Comparison of ENCODE assay signal across 13 cellular contexts in the genomic region with DNA sequence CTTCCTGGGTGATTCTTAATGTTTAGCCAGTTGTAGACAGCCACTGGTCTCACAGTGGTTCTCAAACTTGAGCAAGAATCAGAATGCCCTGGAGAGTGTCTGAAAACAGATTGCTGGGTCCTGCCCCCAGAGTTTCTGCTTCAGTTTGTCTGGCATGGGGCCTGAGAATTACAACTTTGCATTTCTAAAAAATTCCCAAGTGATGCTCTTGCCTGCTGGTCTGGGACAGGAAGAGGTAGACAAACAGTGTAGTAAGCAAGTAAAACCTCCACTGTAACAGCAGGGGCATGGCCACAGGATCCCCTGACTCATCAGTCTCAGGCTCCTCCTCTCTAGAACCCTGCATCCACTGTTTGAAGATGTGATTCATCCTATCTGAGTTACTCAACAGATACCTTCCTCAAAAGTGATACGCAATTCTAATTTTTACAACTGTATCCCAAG. TPM values are rescaled to one million over a fixed set of nuclear protein-coding genes. Genes with fewer than 3 reads are reported as not detected.
DNase-seq lines count a peak whose midpoint lies in the region; ATAC-seq and TF ChIP-seq lines count a peak whose summit lies in the region.
"Had no signal": no experiment of that assay in that cellular context is flagged by ENCODE, and none has a peak within 500 bp of the region (broad histone marks: within the 10 kb centered on the region; RNA-seq: fewer than 3 reads in every experiment).

No MANE protein-coding gene starts in this region.

- H3K9me2 ChIP-seq in HCT116 (ENCODE audit: insufficient read depth), result no peaks in the 10 kb centered on the region

- DNase-seq in AG04450 (ENCODE audit: low read depth, low spot score) (peak; percentile 91), HCT116 (ENCODE audit: low read depth, low spot score) (peak; percentile 27), T-helper 17 cell (no peak), iris pigment epithelial cell (ENCODE audit: low read depth) (peak; percentile 99), COLO668 (lab: John Stamatoyannopoulos, UW; ENCODE audit: unreplicated experiment) (no peak), cortex of kidney (lab: John Stamatoyannopoulos, UW) (no peak), cardiac septum (ENCODE audit: low spot score) (no peak)
- DNase-seq: activated CD4-positive, alpha-beta T cell treated with anti-CD3 and anti-CD28 coated beads, Interleukin-2, amount 10 ng/mL, durations not matched to agents 7 days and 5 days had no signal

- no peaks in the 10 kb centered on the region for H3K36me3 Mint-ChIP-seq in T-helper 17 cell (ENCODE audit: low read depth)

- CTCF ChIA-PET in AG04450 (lab: Charles Lee), result interaction anchor here (1.4 to 2.9 kb wide), 3 partner anchors 10 to 40 kb away, joined by 6 to 19 read pairs (median 8); no protein-coding TSS in a partner anchor
- CTCF ChIA-PET in HCT116 (lab: Charles Lee), result no interaction called here

- no peak overlapping the region for H3K27ac Mint-ChIP-seq in T-helper 17 cell
- H3K27ac Mint-ChIP-seq: activated CD4-positive, alpha-beta T cell treated with anti-CD3 and anti-CD28 coated beads, Interleukin-2, amount 10 ng/mL, durations not matched to agents 7 days and 5 days had no signal

- peaks cover 27 to 48% of the 10 kb centered on the region in 2 experiments for H3K4me1 ChIP-seq in HCT116 (ENCODE audit: control insufficient read depth in 1 of 2, insufficient read depth in 2 of 2, low read length in 2 of 2)

- peak overlapping the region; percentile 54 for H3K27ac ChIP-seq in AG04450 (ENCODE audit: low read depth, low read length)
- no peak overlapping the region for H3K27ac ChIP-seq in HCT116 (ENCODE audit: low read depth, low read length)

- no peak for TF ChIP-seq RAD21 in HCT116 (IDR thresholded peaks at IDR 0.05; ENCODE audit: low read depth)

- no peaks in the 10 kb centered on the region for H3K79me2 ChIP-seq in HCT116 (ENCODE audit: insufficient read depth, low read length)

- no peak overlapping the region for H2AFZ ChIP-seq in HCT116 (ENCODE audit: low read depth, low read length, poor library complexity, severe bottlenecking)

- H3K9ac ChIP-seq in HCT116 (ENCODE audit: low read length), result 0 out of 2 replicates have a peak overlapping the region, but pooled peaks have one; percentile 6

- RAD21 ChIA-PET in HCT116 (lab: Charles Lee; ENCODE audit: low non-redundant PET in 1 of 2, low total read pairs in 2 of 2, uncharacterized antibody in 2 of 2, unreplicated experiment in 2 of 2), result no interaction called here

- peaks cover 2 to 3% of the 10 kb centered on the region in 2 experiments; a peak in 1 of 4 replicates for H3K36me3 ChIP-seq in HCT116 (ENCODE audit: control insufficient read depth in 1 of 2, insufficient read depth in 2 of 2, low read length in 2 of 2)

- intact Hi-C loops in HCT116 (cut with micrococcal nuclease) (no loop called here), cardiac septum (cut with DNase I) (no loop called here)

- TF ChIP-seq POLR2A in HCT116 (IDR thresholded peaks at IDR 0.05; ENCODE audit: borderline replicate concordance, extremely low read depth, insufficient read depth, insufficient read length), result no peak

- peak overlapping the region; percentile 50 for H3K4me2 ChIP-seq in HCT116 (ENCODE audit: low read length)

- H3K4me3 ChIP-seq in AG04450 (ENCODE audit: low read depth, low read length) (no peak overlapping the region), HCT116 (replicated peaks in 1 of 2; ENCODE audit: low read depth in 1 of 2, low read length in 2 of 2) (no peak overlapping the region)

- no peaks in the 10 kb centered on the region for H3K27me3 ChIP-seq in AG04450 (ENCODE audit: control insufficient read depth, insufficient read depth, low read length)
- no peaks in the 10 kb centered on the region for H3K27me3 ChIP-seq in HCT116 (ENCODE audit: insufficient read depth, low read length)

- H3K4me1 Mint-ChIP-seq in T-helper 17 cell, result peaks cover 7% of the 10 kb centered on the region

- BruUV-seq in HCT116 (replicated peaks; lab: Mats Ljungman, UMichigan), result no TSS peak

- POLR2A ChIA-PET in AG04450 (lab: Yijun Ruan, JAX) (no interaction called here), HCT116 (lab: Charles Lee) (no interaction called here)

- peaks cover 68% of the 10 kb centered on the region for H3K27me3 Mint-ChIP-seq in T-helper 17 cell

- H3K4me3 Mint-ChIP-seq in T-helper 17 cell, result no peak overlapping the region
- H3K4me3 Mint-ChIP-seq: activated CD4-positive, alpha-beta T cell treated with anti-CD3 and anti-CD28 coated beads, Interleukin-2, amount 10 ng/mL, durations not matched to agents 7 days and 5 days had no signal

- ATAC-seq in HCT116 (peak; percentile 79), T-helper 17 cell (peak; percentile 51), HG03139 (IDR thresholded peaks at IDR 0.05; ENCODE audit: unreplicated experiment) (no peak)

- TF ChIP-seq CTCF in AG04450 (IDR thresholded peaks at IDR 0.05; ENCODE audit: low read depth, low read length), result no peak
- TF ChIP-seq CTCF in HCT116 (IDR thresholded peaks at IDR 0.05 in 2 of 3, conservative IDR thresholded peaks at IDR 0.05 in 1 of 3; ENCODE audit: borderline replicate concordance in 1 of 3, insufficient read depth in 1 of 3, low read depth in 2 of 3, low read length in 2 of 3), result no peak

- H3K9me3 ChIP-seq in AG04450 (ENCODE audit: control insufficient read depth, insufficient read depth, low read length), result no peaks in the 10 kb centered on the region
- no peaks in the 10 kb centered on the region for H3K9me3 ChIP-seq in HCT116 (ENCODE audit: control insufficient read depth in 1 of 2, insufficient read depth in 1 of 2, low read depth in 1 of 2, low read length in 2 of 2)
- no peaks in the 10 kb centered on the region for H3K9me3 ChIP-seq in T-helper 17 cell (ENCODE audit: control insufficient read depth, low read length, poor library complexity, severe bottlenecking)

- no peaks in the 10 kb centered on the region for H4K20me1 ChIP-seq in HCT116 (ENCODE audit: insufficient read depth)

TF ChIP-seq in HCT116, 20 proteins besides CTCF, POLR2A, EP300 and RAD21:
- TF ChIP-seq FOSL1 (IDR thresholded peaks at IDR 0.05; ENCODE audit: low read depth) (peak; percentile 67), CEBPB (IDR thresholded peaks at IDR 0.05; ENCODE audit: low read depth) (peak; percentile 82), YY1 (IDR thresholded peaks at IDR 0.05; ENCODE audit: extremely low read depth, insufficient replicate concordance, low read depth, low read length) (no peak), JUND (IDR thresholded peaks at IDR 0.05) (peak; percentile 58), SP1 (IDR thresholded peaks at IDR 0.05; ENCODE audit: low read depth) (peak; percentile 28; the same call in 1 of the 2 replicates), ZFX (IDR thresholded peaks at IDR 0.05) (no peak)
TF ChIP-seq in HCT116: peak in this region for 4.

RNA-seq across cellular contexts. Expression of gene DZIP1L, which starts 36.5 kb away (rescaled TPM):
- polyA plus RNA-seq in AG04450 (2011; rRNA removed), result 5.7 and 7.9 TPM in 2 replicates
- 20.9 and 25.4 TPM in 2 replicates for polyA minus RNA-seq in AG04450 (2011; rRNA and poly(A)+ RNA removed)
- 9.6 TPM for total RNA-seq in HCT116 (2021; ENCODE audit: unreplicated experiment)
- polyA plus RNA-seq in HCT116 (2012), result 3.4 and 4.8 TPM in 2 replicates
- total RNA-seq in T-helper 17 cell, result not detected
- total RNA-seq in cardiac septum, result 7.2 TPM

RNA-seq across cellular contexts. Expression of gene A4GNT, which starts 53.3 kb away (rescaled TPM):
- not detected in 2 replicates for polyA plus RNA-seq in AG04450 (2011; rRNA removed)
- not detected in 2 replicates for polyA minus RNA-seq in AG04450 (2011; rRNA and poly(A)+ RNA removed)
- total RNA-seq in HCT116 (2021; ENCODE audit: unreplicated experiment) (not detected), T-helper 17 cell (not detected), cardiac septum (not detected)
- polyA plus RNA-seq in HCT116 (2012), result 0.09 TPM in 1 of 2 replicates, not detected in the other
- total RNA-seq: activated CD4-positive, alpha-beta T cell treated with anti-CD3 and anti-CD28 coated beads, Interleukin-2, amount 10 ng/mL, durations not matched to agents 7 days and 5 days; G401; lower leg skin; NCI-H460; urinary bladder had no signal
- polyA plus RNA-seq: urinary bladder had no signal

Comparison
In these comparisons a context has a peak if more than half of its experiments do, and no peak if none do; other contexts are left out.
1. DNase-seq: peak in AG04450 (single experiment), HCT116 (single experiment) and iris pigment epithelial cell (single experiment); none in T-helper 17 cell (0 of 3), COLO668 (single experiment), cortex of kidney (single experiment) and cardiac septum (single experiment).